In genomic region chr14:101836131-101836530, GRCh38 we compare ENCODE assay signal across 1 cellular context.
TF ChIP-seq lines count a peak whose summit lies in the region.

No MANE protein-coding gene starts in this region.

TF ChIP-seq in GM23338, 12 proteins besides CTCF, POLR2A, EP300 and RAD21 (continued from another document):
- TF ChIP-seq ZNF462 (CRISPR knock-in tag; IDR thresholded peaks at IDR 0.05) (no peak), EZH2phosphoT487 (IDR thresholded peaks at IDR 0.05; ENCODE audit: unreplicated experiment) (no peak), STAT1 (IDR thresholded peaks at IDR 0.05; ENCODE audit: unreplicated experiment) (no peak), ZNF331 (CRISPR knock-in tag; IDR thresholded peaks at IDR 0.05; ENCODE audit: low read depth) (no peak), ZNF114 (CRISPR knock-in tag; IDR thresholded peaks at IDR 0.05) (no peak), ETS1 (IDR thresholded peaks at IDR 0.05) (no peak), JUNB (IDR thresholded peaks at IDR 0.05; ENCODE audit: unreplicated experiment) (no peak), POLR2AphosphoS5 (IDR thresholded peaks at IDR 0.05; ENCODE audit: low read depth) (no peak), CREB1 (CRISPR knock-in tag; IDR thresholded peaks at IDR 0.05; ENCODE audit: low read depth) (no peak)
